ENCODE assay signal across 13 cellular contexts in genomic region chr6:106534564-106534982, GRCh38.
DNase-seq lines count a peak whose midpoint lies in the region; ATAC-seq, FAIRE-seq and TF ChIP-seq lines count a peak whose summit lies in the region.
"Had no signal": no experiment of that assay in that cellular context is flagged by ENCODE, and none has a peak within 500 bp of the region (broad histone marks: within the 10 kb centered on the region; RNA-seq: fewer than 3 reads in every experiment).

No MANE protein-coding gene starts in this region.

- peaks cover 69 to 90% (median 86%) of the 10 kb centered on the region in 3 donors for H3K4me1 Mint-ChIP-seq in T-cell
- H3K4me1 Mint-ChIP-seq in activated naive CD8-positive, alpha-beta T cell (ENCODE audit: low read depth), result peaks cover 78% of the 10 kb centered on the region

- DNase-seq in T-cell (peak in 4 of 34 experiments; percentile 17 to 42 (median 34)), NCI-H345 (lab: John Stamatoyannopoulos, UW) (no peak), urothelium cell line (ENCODE audit: low spot score) (no peak), hepatic stellate cell (ENCODE audit: low spot score) (no peak), prostate gland (ENCODE audit: low spot score) (no peak)
- peak; percentile 57 to 74 for DNase-seq in stimulated activated CD4-positive, alpha-beta T cell treated with anti-CD3 and anti-CD28 coated beads, Interleukin-2, amount 100 ng/mL, for 24 hours
- DNase-seq: left lung, NCI-H1436, ovary, T-helper 9 cell had no signal

- H3K27me3 Mint-ChIP-seq in T-cell, result no peaks in the 10 kb centered on the region
- H3K27me3 Mint-ChIP-seq in activated naive CD8-positive, alpha-beta T cell, result no peaks in the 10 kb centered on the region

- POLR2A ChIA-PET in T-cell (lab: Charles Lee), result interaction anchor here (0.5 to 1.4 kb wide), 13 partner anchors 10 to 1153 kb away, joined by 3 to 6 read pairs (median 4); no protein-coding TSS in a partner anchor

- intact Hi-C loops in prostate gland (cut with DNase I), result no loop called here

- H3K9me3 ChIP-seq in prostate gland, result no peaks in the 10 kb centered on the region
- H3K9me3 ChIP-seq: left lung, ovary had no signal

- no peak overlapping the region for H3K4me3 ChIP-seq in prostate gland
- H3K4me3 ChIP-seq: left lung, ovary had no signal

- H3K27me3 ChIP-seq in prostate gland (replicated peaks; ENCODE audit: insufficient read depth), result no peaks in the 10 kb centered on the region
- H3K27me3 ChIP-seq: left lung, ovary had no signal

- 62% methylated on average over 2 of the region's 2 CpGs for WGBS in prostate gland

- no peak for TF ChIP-seq POLR2A in prostate gland (IDR thresholded peaks at IDR 0.05)

- peaks cover 75% of the 10 kb centered on the region for H3K36me3 Mint-ChIP-seq in T-cell
- peaks cover 20% of the 10 kb centered on the region for H3K36me3 Mint-ChIP-seq in activated naive CD8-positive, alpha-beta T cell

- no peak overlapping the region for H3K27ac ChIP-seq in prostate gland
- H3K27ac ChIP-seq: ovary had no signal

- H3K9me3 Mint-ChIP-seq in T-cell, result no peaks in the 10 kb centered on the region
- no peaks in the 10 kb centered on the region for H3K9me3 Mint-ChIP-seq in activated naive CD8-positive, alpha-beta T cell (ENCODE audit: low read depth)

- peak overlapping the region in 1 of 3 donors; percentile 37 for H3K4me3 Mint-ChIP-seq in T-cell
- peak overlapping the region; percentile 67 for H3K4me3 Mint-ChIP-seq in activated naive CD8-positive, alpha-beta T cell

- ATAC-seq in GM18909 (IDR thresholded peaks at IDR 0.05; ENCODE audit: poor library complexity, unreplicated experiment) (peak; percentile 48), T-cell (replicated peaks in 1 of 4) (peak; percentile 7 to 77 (median 47))
- ATAC-seq: left lung had no signal

- no peak for TF ChIP-seq CTCF in prostate gland (IDR thresholded peaks at IDR 0.05)

- H3K36me3 ChIP-seq in prostate gland, result no peaks in the 10 kb centered on the region
- H3K36me3 ChIP-seq: ovary had no signal

- H3K27ac Mint-ChIP-seq in T-cell, result peak overlapping the region; percentile 84 to 88
- peak overlapping the region; percentile 98 for H3K27ac Mint-ChIP-seq in activated naive CD8-positive, alpha-beta T cell

- FAIRE-seq in urothelium cell line (lab: Jason Lieb, UNC), result no peak
- FAIRE-seq: frontal cortex had no signal

- no peaks in the 10 kb centered on the region for H3K4me1 ChIP-seq in prostate gland (replicated peaks)

- CTCF ChIA-PET in T-cell (lab: Charles Lee), result interaction anchor here (0.6 to 1.7 kb wide), 9 partner anchors 9 to 89 kb away, joined by 3 to 6 read pairs (median 4); no protein-coding TSS in a partner anchor

Comparison
In these comparisons a context has a peak if more than half of its experiments do, and no peak if none do; other contexts are left out.
1. DNase-seq: peak in stimulated activated CD4-positive, alpha-beta T cell treated with anti-CD3 and anti-CD28 coated beads, Interleukin-2, amount 100 ng/mL, for 24 hours (2 of 2); none in NCI-H345 (single experiment), urothelium cell line (single experiment), hepatic stellate cell (single experiment) and prostate gland (single experiment).